Comparison of ENCODE assay signal across 17 cellular contexts in the genomic region with DNA sequence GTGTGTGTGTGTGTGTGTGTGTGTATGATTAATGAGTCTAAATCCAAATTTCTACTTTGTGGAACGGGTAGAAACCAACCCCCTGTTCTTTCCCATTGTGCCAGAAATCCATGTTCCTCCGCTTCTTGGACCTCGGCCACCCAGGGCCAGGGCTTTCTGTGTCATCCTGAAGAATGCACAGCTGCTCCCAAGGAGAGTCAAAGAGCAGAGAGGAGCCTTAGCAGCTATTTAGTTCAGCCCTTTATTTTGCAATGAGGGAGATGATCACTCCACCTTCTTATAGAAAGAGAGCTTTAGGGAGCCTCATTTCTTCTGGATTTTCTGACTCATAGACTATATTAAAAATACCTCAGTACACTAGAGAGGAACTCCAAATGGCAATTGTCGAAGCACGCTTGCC.
DNase-seq lines count a peak whose midpoint lies in the region; ATAC-seq and TF ChIP-seq lines count a peak whose summit lies in the region.
"Had no signal": no experiment of that assay in that cellular context is flagged by ENCODE, and none has a peak within 500 bp of the region (broad histone marks: within the 10 kb centered on the region; RNA-seq: fewer than 3 reads in every experiment).

No MANE protein-coding gene starts in this region.

- H3K36me3 ChIP-seq in skeletal muscle satellite cell (ENCODE audit: insufficient read depth, low read length): no peaks in the 10 kb centered on the region
- H3K36me3 ChIP-seq: adrenal gland; BLaER1 treated with 17β-estradiol and CSF1 and Interleukin-3, amounts not matched to agents 10 nM and 100 nM; pancreas had no signal

- ATAC-seq in SK-N-SH treated with all-trans-retinoic acid at 6 μM for 48 hours: peak; percentile 74
- ATAC-seq in left ventricle myocardium superior: no peak
- ATAC-seq: activated CD8-positive, alpha-beta T cell treated with anti-CD3 and anti-CD28 coated beads, Interleukin-2, amount 10 ng/mL, durations not matched to agents 7 days and 5 days; activated T-helper 17 cell treated with anti-CD3 and anti-CD28 coated beads, Interleukin-2, amount 50 U/mL, for 72 hours; PC-3 had no signal

- no peaks in the 10 kb centered on the region for H3K9me3 ChIP-seq in skeletal muscle satellite cell (replicated peaks; ENCODE audit: low read length)
- H3K9me3 ChIP-seq: adrenal gland, pancreas had no signal

- H3K9ac ChIP-seq in skeletal muscle satellite cell (ENCODE audit: low read depth, low read length): no peak overlapping the region
- H3K9ac ChIP-seq: BLaER1 treated with 17β-estradiol and CSF1 and Interleukin-3, amounts not matched to agents 10 nM and 100 nM had no signal

- no peaks in the 10 kb centered on the region for H3K27me3 ChIP-seq in skeletal muscle satellite cell (ENCODE audit: control insufficient read depth, insufficient read depth, low read length)
- H3K27me3 ChIP-seq: adrenal gland; BLaER1 treated with 17β-estradiol and CSF1 and Interleukin-3, amounts not matched to agents 10 nM and 100 nM had no signal

- intact Hi-C loops in left ventricle myocardium superior (cut with micrococcal nuclease): no loop called here

- DNase-seq in GM03348 (ENCODE audit: low spot score): peak; percentile 89
- DNase-seq in fibroblast of mammary gland (ENCODE audit: low read depth): peak; percentile 96
- DNase-seq in H4 (ENCODE audit: low spot score): no peak
- DNase-seq in NCI-H128 (lab: John Stamatoyannopoulos, UW; ENCODE audit: unreplicated experiment): no peak
- DNase-seq in left ventricle myocardium superior: no peak
- DNase-seq: activated CD8-positive, alpha-beta T cell treated with anti-CD3 and anti-CD28 coated beads, Interleukin-2, amount 10 ng/mL, durations not matched to agents 7 days and 5 days; cortex of kidney; H7; NCI-H2081 treated with DMSO at 0.1 percent for 48 hours; NCI-H69; pancreas; PC-3 had no signal

- no peak overlapping the region for H3K4me3 ChIP-seq in fibroblast of mammary gland (ENCODE audit: control insufficient read depth, low read depth, low read length)
- no peak overlapping the region for H3K4me3 ChIP-seq in skeletal muscle satellite cell (ENCODE audit: low read length)
- H3K4me3 ChIP-seq: adrenal gland; BLaER1 treated with 17β-estradiol and CSF1 and Interleukin-3, amounts not matched to agents 10 nM and 100 nM; pancreas had no signal

- peak overlapping the region; percentile 16 for H3K4me2 ChIP-seq in skeletal muscle satellite cell (ENCODE audit: low read length)
- H3K4me2 ChIP-seq: BLaER1 treated with 17β-estradiol and CSF1 and Interleukin-3, amounts not matched to agents 10 nM and 100 nM had no signal

- TF ChIP-seq CTCF in fibroblast of mammary gland (conservative IDR thresholded peaks at IDR 0.05; ENCODE audit: control insufficient read depth, insufficient read depth, low read depth, low read length): no peak

- peaks cover 52% of the 10 kb centered on the region for H3K4me1 ChIP-seq in skeletal muscle satellite cell (ENCODE audit: control insufficient read depth, insufficient read depth, low read length)
- H3K4me1 ChIP-seq: adrenal gland; BLaER1 treated with 17β-estradiol and CSF1 and Interleukin-3, amounts not matched to agents 10 nM and 100 nM; pancreas had no signal

TF ChIP-seq in SK-N-SH treated with all-trans-retinoic acid at 6 μM for 48 hours, 23 proteins besides CTCF, POLR2A, EP300 and RAD21:
- TF ChIP-seq ESRRG (CRISPR knock-in tag; IDR thresholded peaks at IDR 0.05): no peak
- TF ChIP-seq ZC3H10 (CRISPR knock-in tag; IDR thresholded peaks at IDR 0.05): no peak
- TF ChIP-seq, protein P1, sequence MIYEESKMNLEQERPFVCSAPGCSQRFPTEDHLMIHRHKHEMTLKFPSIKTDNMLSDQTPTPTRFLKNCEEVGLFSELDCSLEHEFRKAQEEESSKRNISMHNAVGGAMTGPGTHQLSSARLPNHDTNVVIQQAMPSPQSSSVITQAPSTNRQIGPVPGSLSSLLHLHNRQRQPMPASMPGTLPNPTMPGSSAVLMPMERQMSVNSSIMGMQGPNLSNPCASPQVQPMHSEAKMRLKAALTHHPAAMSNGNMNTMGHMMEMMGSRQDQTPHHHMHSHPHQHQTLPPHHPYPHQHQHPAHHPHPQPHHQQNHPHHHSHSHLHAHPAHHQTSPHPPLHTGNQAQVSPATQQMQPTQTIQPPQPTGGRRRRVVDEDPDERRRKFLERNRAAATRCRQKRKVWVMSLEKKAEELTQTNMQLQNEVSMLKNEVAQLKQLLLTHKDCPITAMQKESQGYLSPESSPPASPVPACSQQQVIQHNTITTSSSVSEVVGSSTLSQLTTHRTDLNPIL (CRISPR knock-in tag; IDR thresholded peaks at IDR 0.05; ENCODE audit: low read depth): no peak
- TF ChIP-seq ARNTL (CRISPR knock-in tag; IDR thresholded peaks at IDR 0.05; ENCODE audit: borderline replicate concordance, low read depth): no peak

Comparison
In these comparisons a context has a peak if more than half of its experiments do, and no peak if none do; other contexts are left out.
1. DNase-seq: peak in GM03348 (single experiment) and fibroblast of mammary gland (single experiment); none in H4 (single experiment), NCI-H128 (single experiment) and left ventricle myocardium superior (single experiment).